In the genomic region with DNA sequence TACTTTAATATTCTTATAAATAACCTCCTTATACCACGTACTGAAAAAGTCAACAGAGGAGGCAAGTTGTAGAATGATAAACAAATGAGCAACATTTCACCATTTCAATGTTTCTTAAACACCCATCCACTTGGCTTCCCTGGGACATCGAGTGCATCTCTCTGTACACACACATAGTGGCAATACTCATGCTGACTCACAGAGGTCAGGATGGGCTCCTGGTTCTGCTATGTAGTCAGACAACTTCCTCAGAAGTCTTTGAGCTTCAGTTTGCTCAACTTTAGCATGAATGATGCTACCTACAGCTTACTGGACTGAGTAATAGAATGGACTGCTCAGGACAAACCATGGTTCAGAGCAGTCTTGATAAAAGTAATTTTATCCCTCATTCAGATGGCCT, we compare ENCODE assay signal across 17 cellular contexts. TPM values are rescaled to one million over a fixed set of nuclear protein-coding genes. Genes with fewer than 3 reads are reported as not detected.
DNase-seq lines count a peak whose midpoint lies in the region; ATAC-seq and TF ChIP-seq lines count a peak whose summit lies in the region.
"Had no signal": no experiment of that assay in that cellular context is flagged by ENCODE, and none has a peak within 500 bp of the region (broad histone marks: within the 10 kb centered on the region; RNA-seq: fewer than 3 reads in every experiment).

No MANE protein-coding gene starts in this region.

- intact Hi-C loops in heart right ventricle (cut with DNase I), result no loop called here

- H3K4me3 Mint-ChIP-seq in activated CD4-positive, alpha-beta T cell treated with anti-CD3 and anti-CD28 coated beads, Interleukin-2, amount 10 ng/mL, durations not matched to agents 7 days and 5 days, result no peak overlapping the region
- H3K4me3 Mint-ChIP-seq: stimulated activated naive B cell treated with anti-CD40 and anti-IgM and Interleukin-4, amounts not matched to agents 10 μg/mL and 1 μg/mL and 100 μg/mL, for 72 hours had no signal

- DNase-seq in AG04450 (ENCODE audit: low read depth, low spot score) (peak; percentile 61), GM04504 (ENCODE audit: low read depth) (peak; percentile 64), RWPE2 (ENCODE audit: low spot score) (no peak), fibroblast of the conjunctiva (ENCODE audit: low read depth) (peak; percentile 18), heart right ventricle (no peak)
- no peak for DNase-seq in activated CD4-positive, alpha-beta T cell treated with anti-CD3 and anti-CD28 coated beads, Interleukin-2, amount 10 ng/mL, durations not matched to agents 7 days and 5 days
- no peak for DNase-seq in activated CD4-positive, alpha-beta T cell treated with anti-CD3 and anti-CD28 coated beads, Interleukin-2, amount 50 U/mL, for 4 hours
- DNase-seq: activated gamma-delta T cell; BE2C; DMS79; KG1; NCI-H1694; NCI-H510A; stimulated activated naive B cell treated with anti-CD40 and anti-IgM and Interleukin-4, amounts not matched to agents 10 μg/mL and 1 μg/mL and 100 μg/mL, for 72 hours had no signal

- H3K4me1 Mint-ChIP-seq in activated CD4-positive, alpha-beta T cell treated with anti-CD3 and anti-CD28 coated beads, Interleukin-2, amount 10 ng/mL, durations not matched to agents 7 days and 5 days, result no peaks in the 10 kb centered on the region
- H3K4me1 Mint-ChIP-seq: stimulated activated naive B cell treated with anti-CD40 and anti-IgM and Interleukin-4, amounts not matched to agents 10 μg/mL and 1 μg/mL and 100 μg/mL, for 72 hours had no signal

- no peaks in the 10 kb centered on the region for H3K36me3 Mint-ChIP-seq in activated CD4-positive, alpha-beta T cell treated with anti-CD3 and anti-CD28 coated beads, Interleukin-2, amount 10 ng/mL, durations not matched to agents 7 days and 5 days (ENCODE audit: low read depth)
- H3K36me3 Mint-ChIP-seq: stimulated activated naive B cell treated with anti-CD40 and anti-IgM and Interleukin-4, amounts not matched to agents 10 μg/mL and 1 μg/mL and 100 μg/mL, for 72 hours had no signal

- 61 to 81% methylated on average over 2 of the region's 2 CpGs for WGBS in heart right ventricle, 2 donors

- CTCF ChIA-PET in AG04450 (lab: Charles Lee), result interaction anchor here (0.6 to 2.2 kb wide), 4 partner anchors 13 to 381 kb away, joined by 3 to 10 read pairs (median 6); a partner anchor contains a TSS
- CTCF ChIA-PET in activated CD4-positive, alpha-beta T cell treated with anti-CD3 and anti-CD28 coated beads, Interleukin-2, amount 10 ng/mL, durations not matched to agents 7 days and 5 days (lab: Charles Lee), result no interaction called here

- POLR2A ChIA-PET in AG04450 (lab: Yijun Ruan, JAX), result no interaction called here
- POLR2A ChIA-PET in activated CD4-positive, alpha-beta T cell treated with anti-CD3 and anti-CD28 coated beads, Interleukin-2, amount 10 ng/mL, durations not matched to agents 7 days and 5 days (lab: Charles Lee), result no interaction called here

- H3K4me1 ChIP-seq in RWPE2 (ENCODE audit: insufficient read depth, poor library complexity, severe bottlenecking) (peaks cover 8% of the 10 kb centered on the region), heart right ventricle (peaks cover 0 to 4% (median 0%) of the 10 kb centered on the region in 9 donors)
- H3K4me1 ChIP-seq: BE2C had no signal

- H3K4me3 ChIP-seq in AG04450 (ENCODE audit: low read depth, low read length) (no peak overlapping the region), RWPE2 (ENCODE audit: severe bottlenecking) (no peak overlapping the region), heart right ventricle (no peak overlapping the region)

- ATAC-seq in RWPE2 (ENCODE audit: low read depth) (peak; percentile 86), heart right ventricle (no peak), HG03280 (IDR thresholded peaks at IDR 0.05; ENCODE audit: unreplicated experiment) (no peak)
- ATAC-seq: HCT116; stimulated activated naive B cell treated with anti-CD40 and anti-IgM and Interleukin-4, amounts not matched to agents 10 μg/mL and 1 μg/mL and 100 μg/mL, for 72 hours had no signal

- no peak overlapping the region for H3K27ac Mint-ChIP-seq in activated CD4-positive, alpha-beta T cell treated with anti-CD3 and anti-CD28 coated beads, Interleukin-2, amount 10 ng/mL, durations not matched to agents 7 days and 5 days
- H3K27ac Mint-ChIP-seq: stimulated activated naive B cell treated with anti-CD40 and anti-IgM and Interleukin-4, amounts not matched to agents 10 μg/mL and 1 μg/mL and 100 μg/mL, for 72 hours had no signal

- peaks cover 14% of the 10 kb centered on the region for H3K27me3 Mint-ChIP-seq in activated CD4-positive, alpha-beta T cell treated with anti-CD3 and anti-CD28 coated beads, Interleukin-2, amount 10 ng/mL, durations not matched to agents 7 days and 5 days

- H3K27ac ChIP-seq in AG04450 (ENCODE audit: low read depth, low read length), result no peak overlapping the region
- no peak overlapping the region for H3K27ac ChIP-seq in RWPE2 (ENCODE audit: poor library complexity, severe bottlenecking)
- no peak overlapping the region for H3K27ac ChIP-seq in heart right ventricle
- H3K27ac ChIP-seq: VCaP had no signal

- no peaks in the 10 kb centered on the region for H3K36me3 ChIP-seq in RWPE2 (ENCODE audit: low read depth)
- no peaks in the 10 kb centered on the region for H3K36me3 ChIP-seq in heart right ventricle
- H3K36me3 ChIP-seq: BE2C had no signal

- H3K27me3 ChIP-seq in AG04450 (ENCODE audit: control insufficient read depth, insufficient read depth, low read length), result no peaks in the 10 kb centered on the region
- H3K27me3 ChIP-seq in RWPE2 (ENCODE audit: insufficient read depth, poor library complexity, severe bottlenecking), result no peaks in the 10 kb centered on the region
- no peaks in the 10 kb centered on the region for H3K27me3 ChIP-seq in heart right ventricle
- H3K27me3 ChIP-seq: BE2C had no signal

- TF ChIP-seq CTCF in AG04450 (IDR thresholded peaks at IDR 0.05; ENCODE audit: low read depth, low read length), result no peak
- TF ChIP-seq CTCF in RWPE2 (IDR thresholded peaks at IDR 0.05; ENCODE audit: poor library complexity, severe bottlenecking), result no peak
- TF ChIP-seq CTCF in heart right ventricle (IDR thresholded peaks at IDR 0.05), result no peak

- no peaks in the 10 kb centered on the region for H3K9me3 Mint-ChIP-seq in activated CD4-positive, alpha-beta T cell treated with anti-CD3 and anti-CD28 coated beads, Interleukin-2, amount 10 ng/mL, durations not matched to agents 7 days and 5 days

- no peaks in the 10 kb centered on the region for H3K9me3 ChIP-seq in AG04450 (ENCODE audit: control insufficient read depth, insufficient read depth, low read length)
- no peaks in the 10 kb centered on the region for H3K9me3 ChIP-seq in RWPE2 (ENCODE audit: severe bottlenecking)
- H3K9me3 ChIP-seq in heart right ventricle, result no peaks in the 10 kb centered on the region
- H3K9me3 ChIP-seq: BE2C had no signal

RNA-seq across cellular contexts. Expression of a gene that starts 56.9 kb away (rescaled TPM):
- 11.4 and 18.6 TPM in 2 replicates for polyA plus RNA-seq in AG04450 (2011; rRNA removed)
- 3.3 and 4.5 TPM in 2 replicates for polyA minus RNA-seq in AG04450 (2011; rRNA and poly(A)+ RNA removed)
- 1 to 10 TPM; 1.2 to 3.3 (median 1.9) TPM for total RNA-seq in heart right ventricle
- under 1 TPM; 0.59 to 0.65 TPM for polyA plus RNA-seq in heart right ventricle
- 10 to 100 TPM; 51.9 to 60.5 TPM for total RNA-seq in activated CD4-positive, alpha-beta T cell treated with anti-CD3 and anti-CD28 coated beads, Interleukin-2, amount 10 ng/mL, durations not matched to agents 7 days and 5 days

Comparison
In these comparisons a context has a peak if more than half of its experiments do, and no peak if none do; other contexts are left out.
1. DNase-seq: peak in AG04450 (single experiment), GM04504 (single experiment) and fibroblast of the conjunctiva (single experiment); none in RWPE2 (single experiment), heart right ventricle (0 of 2), activated CD4-positive, alpha-beta T cell treated with anti-CD3 and anti-CD28 coated beads, Interleukin-2, amount 10 ng/mL, durations not matched to agents 7 days and 5 days (single experiment) and activated CD4-positive, alpha-beta T cell treated with anti-CD3 and anti-CD28 coated beads, Interleukin-2, amount 50 U/mL, for 4 hours (0 of 2).
2. RNA of a gene that starts 56.9 kb away (total RNA-seq): 51.9 to 60.5 TPM in activated CD4-positive, alpha-beta T cell treated with anti-CD3 and anti-CD28 coated beads, Interleukin-2, amount 10 ng/mL, durations not matched to agents 7 days and 5 days; 1.2 to 3.3 TPM in heart right ventricle; every median in the first group is over 10 times any median in the second.